In the genomic region with DNA sequence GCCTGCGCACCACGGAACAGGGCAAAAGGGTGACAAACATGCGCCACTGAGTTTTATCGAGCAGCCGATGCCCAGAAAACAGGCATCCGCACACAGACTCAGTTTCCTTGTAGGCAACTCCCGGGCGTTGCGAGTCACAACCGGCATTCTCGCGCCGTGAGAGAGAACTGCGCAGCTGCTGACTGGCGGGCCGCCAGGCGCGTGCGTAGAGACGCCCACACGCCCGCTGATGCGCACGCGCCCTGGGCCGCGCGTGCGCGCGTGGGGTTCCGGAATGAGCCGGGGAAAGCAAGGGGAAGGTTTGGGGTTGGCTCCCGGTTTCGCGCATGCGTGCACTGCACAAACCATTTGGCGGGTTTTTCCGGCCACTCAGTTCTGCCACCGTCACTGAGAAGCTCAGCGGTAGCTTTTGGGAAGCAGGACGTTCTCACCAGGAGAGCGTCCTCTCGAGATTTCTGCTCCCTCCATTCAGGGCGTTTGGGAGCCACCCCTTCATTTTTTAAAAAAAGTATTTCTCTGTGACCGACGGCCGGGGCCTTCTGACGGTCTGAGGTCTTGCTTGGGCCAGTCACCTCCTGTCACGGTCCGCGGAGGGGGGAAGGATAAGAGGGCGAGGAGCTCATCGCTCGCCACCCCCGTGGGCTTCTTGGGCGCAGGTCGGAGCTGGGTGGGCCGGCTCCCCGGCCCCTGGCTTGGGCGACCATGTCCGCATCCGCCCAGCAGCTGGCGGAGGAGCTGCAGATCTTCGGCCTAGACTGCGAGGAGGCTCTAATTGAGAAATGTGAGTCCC, we compare ENCODE assay signal across 8 cellular contexts.
DNase-seq lines count a peak whose midpoint lies in the region; ATAC-seq and TF ChIP-seq lines count a peak whose summit lies in the region.

A gene with protein sequence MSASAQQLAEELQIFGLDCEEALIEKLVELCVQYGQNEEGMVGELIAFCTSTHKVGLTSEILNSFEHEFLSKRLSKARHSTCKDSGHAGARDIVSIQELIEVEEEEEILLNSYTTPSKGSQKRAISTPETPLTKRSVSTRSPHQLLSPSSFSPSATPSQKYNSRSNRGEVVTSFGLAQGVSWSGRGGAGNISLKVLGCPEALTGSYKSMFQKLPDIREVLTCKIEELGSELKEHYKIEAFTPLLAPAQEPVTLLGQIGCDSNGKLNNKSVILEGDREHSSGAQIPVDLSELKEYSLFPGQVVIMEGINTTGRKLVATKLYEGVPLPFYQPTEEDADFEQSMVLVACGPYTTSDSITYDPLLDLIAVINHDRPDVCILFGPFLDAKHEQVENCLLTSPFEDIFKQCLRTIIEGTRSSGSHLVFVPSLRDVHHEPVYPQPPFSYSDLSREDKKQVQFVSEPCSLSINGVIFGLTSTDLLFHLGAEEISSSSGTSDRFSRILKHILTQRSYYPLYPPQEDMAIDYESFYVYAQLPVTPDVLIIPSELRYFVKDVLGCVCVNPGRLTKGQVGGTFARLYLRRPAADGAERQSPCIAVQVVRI (plus strand): TSS at position 372 of the 790 bp plus-strand sequence. CDS start 331 bp downstream, at position 703.

- peak; percentile 91 for DNase-seq in AG09319 (ENCODE audit: extremely low read depth, low read depth)
- peak; percentile 96 to 100 for DNase-seq in NCI-H446 (lab: John Stamatoyannopoulos, UW)
- peak; percentile 92 for DNase-seq in activated CD4-positive, CD25-positive, alpha-beta regulatory T cell treated with anti-CD3 and anti-CD28 coated beads, Interleukin-2, amount 50 U/mL, for 16 hours (ENCODE audit: low read depth, low spot score)
- DNase-seq in central memory CD4-positive, alpha-beta T cell, result peak; percentile 98
- peak; percentile 97 for DNase-seq in islet precursor cell
- peak; percentile 94 for DNase-seq in stimulated activated CD4-positive, alpha-beta T cell treated with anti-CD3 and anti-CD28 coated beads, Interleukin-12 subunit alpha, Interleukin-12 subunit beta, amount 100 ng/mL, for 4 hours

- ATAC-seq in GM19035 (IDR thresholded peaks at IDR 0.05; ENCODE audit: unreplicated experiment) (peak; percentile 93), HG03342 (IDR thresholded peaks at IDR 0.05; ENCODE audit: unreplicated experiment) (peak; percentile 65)

- TF ChIP-seq CTCF in AG09319 (IDR thresholded peaks at IDR 0.05; ENCODE audit: low read depth, low read length), result no peak

Comparison
In these comparisons a context has a peak if more than half of its experiments do, and no peak if none do; other contexts are left out.
1. Peak in every context shown above with its lines: DNase-seq and ATAC-seq.